ENCODE assay signal across 15 cellular contexts in genomic region chr11:9207229-9207628, GRCh38. TPM values are rescaled to one million over a fixed set of nuclear protein-coding genes. Genes with fewer than 3 reads are reported as not detected.
DNase-seq lines count a peak whose midpoint lies in the region; ATAC-seq, FAIRE-seq and TF ChIP-seq lines count a peak whose summit lies in the region.
"Had no signal": no experiment of that assay in that cellular context is flagged by ENCODE, and none has a peak within 500 bp of the region (broad histone marks: within the 10 kb centered on the region; RNA-seq: fewer than 3 reads in every experiment).

No MANE protein-coding gene starts in this region.

- H3K9ac ChIP-seq in KMS-11, result no peak overlapping the region

- H3K4me1 ChIP-seq in KMS-11 (ENCODE audit: low read depth, poor library complexity, severe bottlenecking) (peaks cover 56% of the 10 kb centered on the region), osteoblast (ENCODE audit: insufficient read depth, low read length) (peaks cover 38% of the 10 kb centered on the region)

- H4K20me1 ChIP-seq in KMS-11 (ENCODE audit: insufficient read depth) (no peaks in the 10 kb centered on the region), osteoblast (ENCODE audit: insufficient read depth, low read length) (peaks cover 26% of the 10 kb centered on the region)

- no peaks in the 10 kb centered on the region for H3K9me3 ChIP-seq in osteoblast (ENCODE audit: low read depth, low read length)
- H3K9me3 ChIP-seq: SJCRH30 had no signal

- H3K4me3 ChIP-seq in KMS-11 (IDR thresholded peaks at IDR 0.05; ENCODE audit: insufficient read depth, low read depth, low read length) (no peak overlapping the region), dorsolateral prefrontal cortex (no peak overlapping the region), osteoblast (ENCODE audit: insufficient read depth, low read length) (no peak overlapping the region)
- H3K4me3 ChIP-seq: SJCRH30 had no signal

- intact Hi-C loops in dorsolateral prefrontal cortex (cut with DNase I), result no loop called here

- H3K27ac ChIP-seq in KMS-11 (no peak overlapping the region), dorsolateral prefrontal cortex (peak overlapping the region in 53 of 59 donors; percentile 3 to 85 (median 70)), osteoblast (ENCODE audit: low read depth, low read length) (peak overlapping the region; percentile 71)
- H3K27ac ChIP-seq: SJCRH30 had no signal

- TF ChIP-seq CTCF in D721Med (IDR thresholded peaks at IDR 0.05; ENCODE audit: insufficient read depth, missing control alignments) (no peak), KMS-11 (conservative IDR thresholded peaks at IDR 0.05; ENCODE audit: low read depth, low read length) (no peak), dorsolateral prefrontal cortex (IDR thresholded peaks at IDR 0.05 in 54 of 56, conservative IDR thresholded peaks at IDR 0.05 in 2 of 56; ENCODE audit: low read depth in 1 of 56, partially characterized antibody in 56 of 56) (no peak), osteoblast (IDR thresholded peaks at IDR 0.05; ENCODE audit: extremely low read depth, low read depth, low read length) (no peak)

- peak; percentile 51 for FAIRE-seq in D721Med (lab: Jason Lieb, UNC)
- FAIRE-seq: GM18507, HepG2 had no signal

- H3K27me3 ChIP-seq in KMS-11 (ENCODE audit: insufficient read depth, low read depth) (no peaks in the 10 kb centered on the region), dorsolateral prefrontal cortex (no peaks in the 10 kb centered on the region), osteoblast (ENCODE audit: insufficient read depth, low read length) (no peaks in the 10 kb centered on the region)
- H3K27me3 ChIP-seq: SJCRH30 had no signal

- H3K79me2 ChIP-seq in KMS-11 (ENCODE audit: insufficient read depth, low read depth), result no peaks in the 10 kb centered on the region
- H3K79me2 ChIP-seq in osteoblast (ENCODE audit: insufficient read depth, low read length), result peaks cover 93% of the 10 kb centered on the region

- H2AFZ ChIP-seq in KMS-11 (ENCODE audit: low read depth) (no peak overlapping the region), osteoblast (ENCODE audit: low read length) (no peak overlapping the region)

- H3K4me2 ChIP-seq in KMS-11, result 0 out of 2 replicates have a peak overlapping the region, but pooled peaks have one; percentile 37
- peak overlapping the region; percentile 47 for H3K4me2 ChIP-seq in osteoblast (ENCODE audit: insufficient read depth, low read length)

- H3K36me3 ChIP-seq in KMS-11 (ENCODE audit: insufficient read depth) (no peaks in the 10 kb centered on the region), osteoblast (ENCODE audit: insufficient read depth, low read length) (peaks cover 24% of the 10 kb centered on the region)

- DNase-seq in D721Med (ENCODE audit: insufficient read length, low spot score) (no peak), dorsolateral prefrontal cortex (no peak), osteoblast (ENCODE audit: insufficient read length, low spot score, missing footprints) (no peak), dedifferentiated amniotic fluid mesenchymal stem cell (ENCODE audit: extremely low spot score) (no peak)
- DNase-seq in stimulated activated CD4-positive, alpha-beta T cell treated with anti-CD3 and anti-CD28 coated beads, Interleukin-2, amount 100 ng/mL, for 24 hours, result no peak
- DNase-seq: C1 segment of cervical spinal cord; CD8-positive, alpha-beta memory T cell; NCI-H1436; NCI-H526; SJCRH30 had no signal

- no peak for ATAC-seq in activated CD4-positive, CD25-positive, alpha-beta regulatory T cell treated with anti-CD3 and anti-CD28 coated beads, Interleukin-2, amount 50 U/mL, for 24 hours
- no peak for ATAC-seq in HG02870 (IDR thresholded peaks at IDR 0.05; ENCODE audit: unreplicated experiment)
- ATAC-seq: HepG2 had no signal

RNA-seq across cellular contexts. Expression of gene DENND5A, which starts 57.9 kb away (rescaled TPM):
- total RNA-seq in dorsolateral prefrontal cortex (100 to 1,000 TPM; 128 to 331 (median 174) TPM), osteoblast (176 and 183 TPM in 2 replicates)
